ENCODE assay signal across 35 cellular contexts in the genomic region with DNA sequence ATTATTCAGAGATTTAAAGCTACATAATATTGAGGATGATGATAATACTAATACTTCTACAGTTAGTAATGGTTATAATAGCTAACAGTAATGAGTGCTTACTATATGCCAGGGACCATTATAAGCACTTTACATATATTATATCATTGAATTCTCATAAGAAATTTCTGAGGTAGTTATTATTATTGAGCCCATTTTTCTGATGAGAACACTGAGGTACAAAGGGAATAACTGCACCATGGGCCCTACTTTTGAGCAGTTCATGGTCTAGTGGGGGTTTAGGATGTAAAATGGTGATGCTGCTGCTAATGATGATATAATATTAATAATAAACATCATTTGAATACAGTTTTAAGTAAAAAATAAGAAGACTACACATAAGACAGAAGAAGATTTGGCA.
"Had no signal": no experiment of that assay in that cellular context is flagged by ENCODE, and none has a peak within 500 bp of the region (broad histone marks: within the 10 kb centered on the region; RNA-seq: fewer than 3 reads in every experiment).

No MANE protein-coding gene starts in this region.

- H3K36me3 ChIP-seq: MG63 had no signal

- DNase-seq: Karpas-422, Kasumi-1, MG63, MM.1S, MV-4-11, NCI-H1048, NCI-H1092, NCI-H1092 treated with DMSO at 0.1 percent for 48 hours, NCI-H1105, NCI-H1105 treated with DMSO at 0.1 percent for 48 hours, NCI-H1417, NCI-H1417 treated with DMSO at 0.1 percent for 48 hours, NCI-H1436, NCI-H1436 treated with DMSO at 0.1 percent for 48 hours, NCI-H146, NCI-H1694, NCI-H1694 treated with DMSO at 0.1 percent for 48 hours, NCI-H187, NCI-H187 treated with DMSO at 0.1 percent for 48 hours, NCI-H1930, NCI-H2029, NCI-H2029 treated with DMSO at 0.1 percent for 48 hours, NCI-H2081, NCI-H2081 treated with DMSO at 0.1 percent for 48 hours, NCI-H2107, NCI-H2171, NCI-H2171 treated with DMSO at 0.1 percent for 48 hours, NCI-H2227 treated with DMSO at 0.1 percent for 48 hours, NCI-H226, NCI-H345, NCI-H446, NCI-H446 treated with DMSO at 0.1 percent for 48 hours, NCI-H510A, NCI-H510A treated with DMSO at 0.1 percent for 48 hours, NCI-H524 had no signal

- H3K4me3 ChIP-seq: MG63 had no signal
